Comparison of ENCODE assay signal across 17 cellular contexts in genomic region chr2:41432459-41432858, GRCh38.
"Had no signal": no experiment of that assay in that cellular context is flagged by ENCODE, and none has a peak within 500 bp of the region (broad histone marks: within the 10 kb centered on the region; RNA-seq: fewer than 3 reads in every experiment).

No MANE protein-coding gene starts in this region.

- ATAC-seq: Panc1, Right ventricle myocardium inferior, SK-N-SH treated with all-trans-retinoic acid at 6 μM for 48 hours had no signal

- DNase-seq: Kasumi-1, MG63, NCI-H1048, NCI-H2029 treated with DMSO at 0.1 percent for 48 hours, NCI-H2107, NCI-H2171, NCI-H446, NCI-H524 treated with DMSO at 0.1 percent for 48 hours, NCI-H526 treated with DMSO at 0.1 percent for 48 hours, PC-9, SHP77, SIG-M5, SJCRH30 had no signal

- FAIRE-seq: RCC 7860 had no signal
